Comparison of ENCODE assay signal across 9 cellular contexts in genomic region chr17:19032377-19032988, GRCh38. TPM values are rescaled to one million over a fixed set of nuclear protein-coding genes. Genes with fewer than 3 reads are reported as not detected.
DNase-seq lines count a peak whose midpoint lies in the region; ATAC-seq, FAIRE-seq and TF ChIP-seq lines count a peak whose summit lies in the region.
"Not testable (repeated sequence)": the region's sequence is repeated elsewhere in the genome, so short reads cannot be mapped to it uniquely, and the experiment has no call there.
"Had no signal": no experiment of that assay in that cellular context is flagged by ENCODE, and none has a peak within 500 bp of the region (broad histone marks: within the 10 kb centered on the region; RNA-seq: fewer than 3 reads in every experiment).

No MANE protein-coding gene starts in this region.

- H3K4me1 Mint-ChIP-seq in WTC11 = not testable (repeated sequence)

- CTCF ChIA-PET in WTC11 (lab: Charles Lee); endothelial cell of umbilical vein (lab: Charles Lee): not testable (repeated sequence)

- H3K36me3 Mint-ChIP-seq in WTC11 = not testable (repeated sequence)

- not testable (repeated sequence) for H3K27ac ChIP-seq in endothelial cell of umbilical vein (ENCODE audit: insufficient read depth, low read depth, low read length); lung (ENCODE audit: low read depth in 1 of 2, low read length in 1 of 2); upper lobe of left lung

- intact Hi-C loops in endothelial cell of umbilical vein (cut with micrococcal nuclease) = not testable (repeated sequence)

- peak; percentile 52 for ATAC-seq in GM18511 (IDR thresholded peaks at IDR 0.05; ENCODE audit: unreplicated experiment)
- ATAC-seq in GM21360 (IDR thresholded peaks at IDR 0.05; ENCODE audit: unreplicated experiment) = peak; percentile 45
- ATAC-seq in HG02642 (IDR thresholded peaks at IDR 0.05; ENCODE audit: poor library complexity, unreplicated experiment) = peak; percentile 54
- ATAC-seq in HG03342 (IDR thresholded peaks at IDR 0.05; ENCODE audit: unreplicated experiment) = peak; percentile 50
- peak; percentile 60 for ATAC-seq in WTC11
- peak; percentile 96 for ATAC-seq in lung (ENCODE audit: insufficient read depth, low FRiP score)
- peak; percentile 94 to 97 for ATAC-seq in upper lobe of left lung (ENCODE audit: low FRiP score in 2 of 2)

- not testable (repeated sequence) for H2AFZ ChIP-seq in endothelial cell of umbilical vein (ENCODE audit: low read depth, low read length)

- not testable (repeated sequence) for TF ChIP-seq EP300 in upper lobe of left lung (IDR thresholded peaks at IDR 0.05)

- BruUV-seq in endothelial cell of umbilical vein (replicated peaks; lab: Mats Ljungman, UMichigan) = not testable (repeated sequence)

- POLR2A ChIA-PET in WTC11 (lab: Charles Lee); endothelial cell of umbilical vein (lab: Charles Lee): not testable (repeated sequence)

- not testable (repeated sequence) for H4K20me1 ChIP-seq in endothelial cell of umbilical vein (replicated peaks; ENCODE audit: control insufficient read depth, extremely low read depth, insufficient read depth, low read length)

- H3K27me3 ChIP-seq in endothelial cell of umbilical vein (ENCODE audit: control insufficient read depth in 2 of 2, insufficient read depth in 2 of 2, low read length in 2 of 2); lung (ENCODE audit: control insufficient read depth, insufficient read depth); upper lobe of left lung: not testable (repeated sequence)

- not testable (repeated sequence) for H3K9me3 Mint-ChIP-seq in WTC11

- not testable (repeated sequence) for H3K4me3 ChIP-seq in endothelial cell of umbilical vein (replicated peaks in 1 of 3; ENCODE audit: insufficient read depth in 1 of 3, low read depth in 1 of 3, low read length in 3 of 3); lung; upper lobe of left lung

- dilution Hi-C loops in endothelial cell of umbilical vein (cut with MboI; ENCODE audit: extremely low pct_ligation_motif_present, low sequenced_read_pairs) = not testable (repeated sequence)

- not testable (repeated sequence) for H3K9ac ChIP-seq in endothelial cell of umbilical vein (replicated peaks; ENCODE audit: extremely low read depth, insufficient read depth, low read length)

- not testable (repeated sequence) for TF ChIP-seq CTCF in WTC11 (IDR thresholded peaks at IDR 0.05); endothelial cell of umbilical vein (IDR thresholded peaks at IDR 0.05; ENCODE audit: extremely low read depth in 1 of 2, insufficient read depth in 1 of 2, low read depth in 1 of 2, low read length in 2 of 2); lung (IDR thresholded peaks at IDR 0.05; ENCODE audit: control extremely low read depth, extremely low read depth); upper lobe of left lung (IDR thresholded peaks at IDR 0.05)

- H3K9me1 ChIP-seq in endothelial cell of umbilical vein (replicated peaks; ENCODE audit: control insufficient read depth, extremely low read depth, insufficient read depth, low read length) = not testable (repeated sequence)

- not testable (repeated sequence) for H3K4me2 ChIP-seq in endothelial cell of umbilical vein (ENCODE audit: insufficient read depth, low read length)

- not testable (repeated sequence) for H3K4me1 ChIP-seq in endothelial cell of umbilical vein (ENCODE audit: control insufficient read depth, extremely low read depth, insufficient read depth, low read length); lung (ENCODE audit: control insufficient read depth in 2 of 2, insufficient read depth in 2 of 2, low read length in 2 of 2); upper lobe of left lung

- not testable (repeated sequence) for DNase-seq in WTC11 (ENCODE audit: low spot score); endothelial cell of umbilical vein (ENCODE audit: low read depth, low spot score); lung (ENCODE audit: low spot score); upper lobe of left lung

- WGBS in lung, 2 donors = no CpG with 5 or more reads among the region's 24 CpGs
- WGBS in upper lobe of left lung, 2 donors = no CpG with 5 or more reads among the region's 24 CpGs

- not testable (repeated sequence) for TF ChIP-seq POLR2A in endothelial cell of umbilical vein (IDR thresholded peaks at IDR 0.05; ENCODE audit: low read depth, low read length); upper lobe of left lung (IDR thresholded peaks at IDR 0.05)

- peak; percentile 97 for FAIRE-seq in endothelial cell of umbilical vein (lab: Jason Lieb, UNC)

- not testable (repeated sequence) for H3K36me3 ChIP-seq in endothelial cell of umbilical vein (ENCODE audit: control insufficient read depth in 2 of 2, extremely low read depth in 1 of 2, insufficient read depth in 2 of 2, low read length in 2 of 2); lung (ENCODE audit: control insufficient read depth in 2 of 2, insufficient read depth in 2 of 2, low read length in 2 of 2); upper lobe of left lung

- not testable (repeated sequence) for H3K27ac Mint-ChIP-seq in WTC11

- not testable (repeated sequence) for H3K4me3 Mint-ChIP-seq in WTC11

- H3K79me2 ChIP-seq in endothelial cell of umbilical vein (ENCODE audit: control insufficient read depth, insufficient read depth, low read length) = not testable (repeated sequence)

- H3K9me3 ChIP-seq in endothelial cell of umbilical vein (replicated peaks; ENCODE audit: control insufficient read depth, insufficient read depth, low read length); lung (ENCODE audit: control insufficient read depth in 2 of 2, insufficient read depth in 1 of 2, low read length in 1 of 2); upper lobe of left lung: not testable (repeated sequence)

- not testable (repeated sequence) for H3K27me3 Mint-ChIP-seq in WTC11 (ENCODE audit: low read depth)

RNA-seq across cellular contexts. Expression of gene GRAP, which starts 14.3 kb away (rescaled TPM):
- total RNA-seq in WTC11 (2021) (0.50 to 0.59 TPM (median 0.55 TPM) in 3 replicates), endothelial cell of umbilical vein (43.6 and 44.5 TPM in 2 replicates), lung (10 to 100 TPM in 1 of 2 donors, 1 to 10 TPM in 1; 6.7 to 11.1 TPM), upper lobe of left lung (10 to 100 TPM in 1 of 6 donors, 1 to 10 TPM in 5; 3.1 to 11.3 (median 4.8) TPM)
- polyA plus RNA-seq in endothelial cell of umbilical vein (32.1 and 40.7 TPM in 2 replicates), lung (10 to 100 TPM in 1 of 2 donors, 1 to 10 TPM in 1; 8.6 to 14.3 TPM)
- polyA plus RNA-seq in endothelial cell of umbilical vein (2011; cell fraction: cytosol; rRNA removed) = 22.5 and 26.6 TPM in 2 replicates
- polyA plus RNA-seq in endothelial cell of umbilical vein (2011; cell fraction: nucleus; rRNA removed) = 27.1 and 37.5 TPM in 2 replicates
- polyA plus RNA-seq in endothelial cell of umbilical vein (2012) = 15.6 and 32.2 TPM in 2 replicates
- 15.8 and 17.1 TPM in 2 replicates for polyA minus RNA-seq in endothelial cell of umbilical vein
- not detected for polyA minus RNA-seq in endothelial cell of umbilical vein (2011; cell fraction: cytosol; rRNA and poly(A)+ RNA removed)
- 10.3 and 14.8 TPM in 2 replicates for polyA minus RNA-seq in endothelial cell of umbilical vein (2011; cell fraction: nucleus; rRNA and poly(A)+ RNA removed)
- total RNA-seq: osteocyte had no signal

RNA-seq across cellular contexts. Expression of gene FAM83G, which starts 27.9 kb away (rescaled TPM):
- total RNA-seq in WTC11 (2021) = 26.6 to 31.4 TPM (median 27.7 TPM) in 3 replicates
- 10.9 and 11.1 TPM in 2 replicates for total RNA-seq in endothelial cell of umbilical vein
- polyA plus RNA-seq in endothelial cell of umbilical vein = 7.0 and 8.2 TPM in 2 replicates
- 5.4 and 6.6 TPM in 2 replicates for polyA plus RNA-seq in endothelial cell of umbilical vein (2011; cell fraction: cytosol; rRNA removed)
- 10.4 and 10.9 TPM in 2 replicates for polyA plus RNA-seq in endothelial cell of umbilical vein (2011; cell fraction: nucleus; rRNA removed)
- 8.6 and 10.0 TPM in 2 replicates for polyA plus RNA-seq in endothelial cell of umbilical vein (2012)
- 7.3 and 8.5 TPM in 2 replicates for polyA minus RNA-seq in endothelial cell of umbilical vein
- 12.8 TPM for polyA minus RNA-seq in endothelial cell of umbilical vein (2011; cell fraction: cytosol; rRNA and poly(A)+ RNA removed)
- polyA minus RNA-seq in endothelial cell of umbilical vein (2011; cell fraction: nucleus; rRNA and poly(A)+ RNA removed) = 6.1 and 8.1 TPM in 2 replicates
- total RNA-seq in lung = 10 to 100 TPM in 1 of 2 donors, 1 to 10 TPM in 1; 2.2 to 11.9 TPM
- polyA plus RNA-seq in lung = 1 to 10 TPM; 7.0 to 8.1 TPM
- total RNA-seq in upper lobe of left lung = 10 to 100 TPM in 4 of 6 donors, 1 to 10 TPM in 2; 3.1 to 17.2 (median 11.2) TPM

Comparison
In these comparisons a context has a peak if more than half of its experiments do, and no peak if none do; other contexts are left out.
1. ATAC-seq: peak in every context shown above with its lines; median percentile 96 in lung; 96 in upper lobe of left lung; 60 in WTC11; 54 in HG02642; 52 in GM18511; 50 in HG03342; 45 in GM21360.